ENCODE assay signal across 17 cellular contexts in genomic region chr18:42157420-42157819, GRCh38.
DNase-seq lines count a peak whose midpoint lies in the region; ATAC-seq and TF ChIP-seq lines count a peak whose summit lies in the region.
"Had no signal": no experiment of that assay in that cellular context is flagged by ENCODE, and none has a peak within 500 bp of the region (broad histone marks: within the 10 kb centered on the region; RNA-seq: fewer than 3 reads in every experiment).

No MANE protein-coding gene starts in this region.

- H3K36me3 ChIP-seq in ascending aorta: no peaks in the 10 kb centered on the region
- H3K36me3 ChIP-seq: MG63, SJCRH30 had no signal

- no peak overlapping the region for H3K4me3 ChIP-seq in ascending aorta
- H3K4me3 ChIP-seq: MG63, SJCRH30 had no signal

- CTCF ChIA-PET in GM10248 (lab: Yijun Ruan, JAX): interaction anchor here (1.4 kb wide), 1 partner anchor 43 kb away, joined by 4 read pairs; no protein-coding TSS in a partner anchor

- POLR2A ChIA-PET in GM10248 (lab: Yijun Ruan, JAX): no interaction called here

- H3K9me3 ChIP-seq in ascending aorta: no peaks in the 10 kb centered on the region
- H3K9me3 ChIP-seq: MG63, SJCRH30 had no signal

- DNase-seq in D341Med (ENCODE audit: low spot score) (peak; percentile 77), DMS 273 treated with DMSO at 0.1 percent for 48 hours (lab: John Stamatoyannopoulos, UW) (peak; percentile 90), NCI-H82 (lab: John Stamatoyannopoulos, UW) (peak; percentile 97), cerebellar nuclear complex (lab: John Stamatoyannopoulos, UW) (peak; percentile 17 to 94), ascending aorta (ENCODE audit: low spot score in 2 of 2) (no peak), LoVo (ENCODE audit: low spot score) (no peak), GM10248 (ENCODE audit: extremely low spot score) (no peak)
- DNase-seq: CD4-positive, CD25-positive, alpha-beta regulatory T cell; GF-D8; H7; Karpas-422; MG63; NCI-H1417; NCI-H774; OCI-M1 had no signal

- ATAC-seq in GM18511 (IDR thresholded peaks at IDR 0.05; ENCODE audit: unreplicated experiment): no peak

- peaks cover 0 to 7% of the 10 kb centered on the region in 2 donors for H3K4me1 ChIP-seq in ascending aorta

- TF ChIP-seq CTCF in ascending aorta (IDR thresholded peaks at IDR 0.05) (no peak), GM10248 (IDR thresholded peaks at IDR 0.05; ENCODE audit: control extremely low read depth, extremely low read depth, low read depth, missing control alignments) (no peak)

- intact Hi-C loops in ascending aorta (cut with DNase I): no loop called here

- no peak overlapping the region for H3K27ac ChIP-seq in ascending aorta
- H3K27ac ChIP-seq: SJCRH30 had no signal

- no peaks in the 10 kb centered on the region for H3K27me3 ChIP-seq in ascending aorta
- H3K27me3 ChIP-seq: MG63, SJCRH30 had no signal

Comparison
In these comparisons a context has a peak if more than half of its experiments do, and no peak if none do; other contexts are left out.
1. DNase-seq: peak in D341Med (single experiment), DMS 273 treated with DMSO at 0.1 percent for 48 hours (single experiment), NCI-H82 (single experiment) and cerebellar nuclear complex (2 of 2); none in ascending aorta (0 of 2), LoVo (single experiment) and GM10248 (single experiment).